4 cellular contexts compared by ENCODE assay signal in genomic region chr7:107887827-107888226, GRCh38. TPM values are rescaled to one million over a fixed set of nuclear protein-coding genes. Genes with fewer than 3 reads are reported as not detected.
DNase-seq lines count a peak whose midpoint lies in the region; ATAC-seq, FAIRE-seq and TF ChIP-seq lines count a peak whose summit lies in the region.
"Not testable (repeated sequence)": the region's sequence is repeated elsewhere in the genome, so short reads cannot be mapped to it uniquely, and the experiment has no call there.

No MANE protein-coding gene starts in this region.

- DNase-seq in activated gamma-delta T cell (lab: John Stamatoyannopoulos, UW) (peak; percentile 7), right cardiac atrium (peak in 2 of 3 donors; percentile 41 to 43)
- not testable (repeated sequence) for DNase-seq in K562 (ENCODE audit: extremely low read depth in 1 of 4, low spot score in 3 of 4); testis

- in situ Hi-C loops in K562 (cut with MboI), result not testable (repeated sequence)

- peaks cover 12 to 13% of the 10 kb centered on the region in 2 experiments; a peak in 4 of 5 replicates for H3K4me1 ChIP-seq in K562 (replicated peaks in 1 of 2; ENCODE audit: control insufficient read depth in 2 of 2, insufficient read depth in 2 of 2, low read length in 2 of 2)
- H3K4me1 ChIP-seq in right cardiac atrium (ENCODE audit: control insufficient read depth, insufficient read depth, low read length); testis: not testable (repeated sequence)

- H3K36me3 ChIP-seq in K562 (ENCODE audit: control insufficient read depth, insufficient read depth, low read length); testis (ENCODE audit: low read depth, missing control alignments): not testable (repeated sequence)

- not testable (repeated sequence) for H3K4me2 ChIP-seq in K562 (ENCODE audit: insufficient read depth, low read length)

- not testable (repeated sequence) for ATAC-seq in K562, right cardiac atrium

- TF ChIP-seq POLR2A in K562 (conservative IDR thresholded peaks at IDR 0.05); testis (IDR thresholded peaks at IDR 0.05): not testable (repeated sequence)

- WGBS in K562 (ENCODE audit: insufficient coverage, low coverage, missing lambda C conversion rate), result 72% methylated on average over 21 of the region's 22 CpGs
- WGBS in right cardiac atrium, result 95% methylated on average over 22 of the region's 22 CpGs
- 65 to 90% methylated on average over 4 to 19 of the region's 22 CpGs for WGBS in testis, 2 donors

- CTCF ChIA-PET in K562 (lab: Yijun Ruan, JAX; ENCODE audit: low intra/inter-chr PET ratio), result not testable (repeated sequence)

- H3K9me3 ChIP-seq in K562 (replicated peaks; ENCODE audit: control insufficient read depth, insufficient read depth, low read depth, low read length); right cardiac atrium (ENCODE audit: control insufficient read depth, low read length); testis: not testable (repeated sequence)

- TF ChIP-seq CTCF in K562 (IDR thresholded peaks at IDR 0.05 in 2 of 3, conservative IDR thresholded peaks at IDR 0.05 in 1 of 3; ENCODE audit: insufficient read depth in 2 of 3, low read depth in 1 of 3, low read length in 3 of 3); testis (IDR thresholded peaks at IDR 0.05): not testable (repeated sequence)

- not testable (repeated sequence) for BruUV-seq in K562 (replicated peaks; lab: Mats Ljungman, UMichigan)

- H2AFZ ChIP-seq in K562 (ENCODE audit: low read depth, low read length), result not testable (repeated sequence)

- not testable (repeated sequence) for TF ChIP-seq EP300 in K562 (IDR thresholded peaks at IDR 0.05; ENCODE audit: low read length)

- peaks cover 9 to 11% of the 10 kb centered on the region in 2 experiments; a peak in 2 of 5 replicates for H3K27me3 ChIP-seq in K562 (ENCODE audit: control insufficient read depth in 2 of 2, insufficient read depth in 2 of 2, low read length in 2 of 2)
- not testable (repeated sequence) for H3K27me3 ChIP-seq in right cardiac atrium (ENCODE audit: control insufficient read depth, insufficient read depth); testis

- intact Hi-C loops in K562 (cut with micrococcal nuclease); right cardiac atrium (cut with DNase I); testis (cut with DNase I; ENCODE audit: low total_unique reads): not testable (repeated sequence)

- POLR2A ChIA-PET in K562 (lab: Yijun Ruan, JAX), result interaction anchor here (0.6 kb wide), 2 partner anchors 67 to 1465 kb away, joined by 3 read pairs; no protein-coding TSS in a partner anchor

- H3K79me2 ChIP-seq in K562 (ENCODE audit: control insufficient read depth, insufficient read depth, low read length), result peaks cover 19% of the 10 kb centered on the region

- not testable (repeated sequence) for H3K9me1 ChIP-seq in K562 (ENCODE audit: control insufficient read depth, insufficient read depth, low read length)

- not testable (repeated sequence) for H3K4me3 ChIP-seq in K562; right cardiac atrium (ENCODE audit: low read length)
- peak overlapping the region; percentile 15 to 32 for H3K4me3 ChIP-seq in testis

- not testable (repeated sequence) for H4K20me1 ChIP-seq in K562 (replicated peaks; ENCODE audit: control insufficient read depth, insufficient read depth, low read length)

- not testable (repeated sequence) for TF ChIP-seq RAD21 in K562 (CRISPR knock-in tag; conservative IDR thresholded peaks at IDR 0.05 in 1 of 2, IDR thresholded peaks at IDR 0.05 in 1 of 2)

- not testable (repeated sequence) for FAIRE-seq in K562 (lab: Jason Lieb, UNC)

- not testable (repeated sequence) for H3K9ac ChIP-seq in K562 (ENCODE audit: insufficient read depth in 1 of 2, low read depth in 2 of 2, low read length in 2 of 2)

- H3K27ac ChIP-seq in K562 (ENCODE audit: extremely low read depth, low read depth, low read length); right cardiac atrium (ENCODE audit: low read length); testis: not testable (repeated sequence)

TF ChIP-seq in K562, 482 proteins besides CTCF, POLR2A, EP300 and RAD21:
- peak; percentile 79; the same call in 1 of the 2 replicates for TF ChIP-seq ZBTB33 (CRISPR knock-in tag; IDR thresholded peaks at IDR 0.05)
TF ChIP-seq in K562: peak in this region for 1; not testable (repeated sequence) for 481.

RNA-seq across cellular contexts. Expression of gene DLD, which starts 3.2 kb away (rescaled TPM):
- 145 and 414 TPM in 2 replicates for total RNA-seq in K562 (2011; cell fraction: chromatin; rRNA removed; ENCODE audit: low replicate concordance)
- total RNA-seq in K562 (2011; cell fraction: nucleolus; rRNA removed), result 52.5 and 60.0 TPM in 2 replicates
- total RNA-seq in K562 (2011; cell fraction: nucleoplasm; rRNA removed), result 116 and 161 TPM in 2 replicates
- total RNA-seq in K562 (2014; rRNA removed), result 128 and 130 TPM in 2 replicates
- 192 and 248 TPM in 2 replicates for total RNA-seq in K562 (2014; rRNA removed; fragmentation: Illumina TruSeq; extraction: Trizol)
- total RNA-seq in K562 (2015; rRNA removed; fragmentation: Illumina TruSeq; extraction: Trizol), result 138 and 155 TPM in 2 replicates
- total RNA-seq in K562 (2021), result 190 and 201 TPM in 2 replicates
- 269 and 357 TPM in 2 replicates for polyA plus RNA-seq in K562 (2011; rRNA removed)
- 144 and 306 TPM in 2 replicates for polyA plus RNA-seq in K562 (2011; cell fraction: cytosol; rRNA removed)
- 65.1 and 120 TPM in 2 replicates for polyA plus RNA-seq in K562 (2011; cell fraction: nucleus; rRNA removed)
- 223 and 282 TPM in 2 replicates for polyA plus RNA-seq in K562 (2012)
- 553 and 639 TPM in 2 replicates for polyA plus RNA-seq in K562 (2014; fragmentation: Illumina TruSeq; extraction: Trizol)
- 100 to 1,000 TPM; 406 to 588 TPM for polyA plus RNA-seq in K562 (2014; fragmentation: Nextera tagmentation; extraction: Ambion mirVana)
- polyA plus RNA-seq in K562 (2014; rRNA removed), result 230 and 247 TPM in 2 replicates
- polyA minus RNA-seq in K562 (2011; rRNA and poly(A)+ RNA removed), result 509 and 557 TPM in 2 replicates
- polyA minus RNA-seq in K562 (2011; cell fraction: cytosol; rRNA and poly(A)+ RNA removed), result 79.4 and 89.1 TPM in 2 replicates
- 57.2 and 97.5 TPM in 2 replicates for polyA minus RNA-seq in K562 (2011; cell fraction: nucleus; rRNA and poly(A)+ RNA removed)
- total RNA-seq in right cardiac atrium, result 100 to 1,000 TPM; 151 to 162 (median 158) TPM
- 112 TPM for polyA plus RNA-seq in right cardiac atrium
- 10 to 100 TPM; 50.2 to 57.3 TPM for total RNA-seq in testis
- polyA plus RNA-seq in testis (ENCODE audit: insufficient read depth, low read depth, low replicate concordance), result 63.7 TPM
